19 cellular contexts compared by ENCODE assay signal in the genomic region with DNA sequence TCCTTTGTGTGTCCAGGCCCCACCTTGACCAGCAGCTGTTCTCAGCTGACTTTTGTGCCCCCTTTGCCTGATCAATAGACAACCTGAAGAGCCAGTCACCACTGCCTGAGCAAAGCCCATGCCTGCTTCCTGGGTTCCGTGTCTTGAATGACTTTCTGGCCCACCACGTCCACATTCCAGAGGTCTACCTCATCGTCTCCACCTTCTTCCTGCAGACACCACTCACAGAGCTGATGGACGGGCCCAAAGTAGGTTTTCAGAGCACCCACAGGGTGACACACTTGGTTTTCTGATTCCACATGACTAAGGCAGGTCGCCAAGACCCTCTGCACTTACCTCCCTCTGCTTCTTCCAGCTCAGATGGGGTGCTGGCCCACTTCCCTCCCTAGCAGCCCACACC.
"Had no signal": no experiment of that assay in that cellular context is flagged by ENCODE, and none has a peak within 500 bp of the region (broad histone marks: within the 10 kb centered on the region; RNA-seq: fewer than 3 reads in every experiment).

No MANE protein-coding gene starts in this region.

- ATAC-seq: activated CD4-positive, alpha-beta T cell treated with anti-CD3 and anti-CD28 coated beads for 36 hours; activated CD8-positive, alpha-beta T cell treated with anti-CD3 and anti-CD28 coated beads, Interleukin-2, amount 10 ng/mL, durations not matched to agents 7 days and 5 days; effector memory CD8-positive, alpha-beta T cell; left colon; psoas muscle; right lobe of liver; stimulated activated effector memory CD8-positive, alpha-beta T cell treated with anti-CD3 and anti-CD28 coated beads, Interleukin-12 subunit alpha, Interleukin-12 subunit beta, amount 100 ng/mL, for 72 hours had no signal

- H3K4me3 Mint-ChIP-seq: activated CD4-positive, alpha-beta T cell treated with anti-CD3 and anti-CD28 coated beads for 36 hours; activated CD8-positive, alpha-beta T cell treated with anti-CD3 and anti-CD28 coated beads, Interleukin-2, amount 10 ng/mL, durations not matched to agents 7 days and 5 days; activated T-helper 1 cell treated with anti-CD3 and anti-CD28 coated beads, Interleukin-12 subunit alpha, Interleukin-12 subunit beta, Interleukin-2, Interleukin-4 antibody, amounts not matched to agents 30 ng/mL and 10 ng/mL and 1 ng/mL, durations not matched to agents 14 hours and 24 hours and 36 hours; dendritic cell treated with granulocyte-macrophage colony-stimulating factor and Interleukin-4, amounts not matched to agents 40 ng/mL and 50 ng/mL, for 4 days; effector memory CD8-positive, alpha-beta T cell; nephron; stimulated activated effector memory CD8-positive, alpha-beta T cell treated with anti-CD3 and anti-CD28 coated beads, Interleukin-12 subunit alpha, Interleukin-12 subunit beta, amount 100 ng/mL, for 72 hours had no signal

- H3K36me3 Mint-ChIP-seq: stimulated activated effector memory CD8-positive, alpha-beta T cell treated with anti-CD3 and anti-CD28 coated beads, Interleukin-12 subunit alpha, Interleukin-12 subunit beta, amount 100 ng/mL, for 72 hours had no signal

- H3K27ac Mint-ChIP-seq: activated CD4-positive, alpha-beta T cell treated with anti-CD3 and anti-CD28 coated beads for 36 hours; activated CD8-positive, alpha-beta T cell treated with anti-CD3 and anti-CD28 coated beads, Interleukin-2, amount 10 ng/mL, durations not matched to agents 7 days and 5 days; activated T-helper 1 cell treated with anti-CD3 and anti-CD28 coated beads, Interleukin-12 subunit alpha, Interleukin-12 subunit beta, Interleukin-2, Interleukin-4 antibody, amounts not matched to agents 30 ng/mL and 10 ng/mL and 1 ng/mL, durations not matched to agents 14 hours and 24 hours and 36 hours; dendritic cell treated with granulocyte-macrophage colony-stimulating factor and Interleukin-4, amounts not matched to agents 40 ng/mL and 50 ng/mL, for 4 days; effector memory CD8-positive, alpha-beta T cell; nephron; stimulated activated effector memory CD8-positive, alpha-beta T cell treated with anti-CD3 and anti-CD28 coated beads, Interleukin-12 subunit alpha, Interleukin-12 subunit beta, amount 100 ng/mL, for 72 hours had no signal

- H3K9me3 Mint-ChIP-seq: activated T-helper 1 cell treated with anti-CD3 and anti-CD28 coated beads, Interleukin-12 subunit alpha, Interleukin-12 subunit beta, Interleukin-2, Interleukin-4 antibody, amounts not matched to agents 30 ng/mL and 10 ng/mL and 1 ng/mL, durations not matched to agents 14 hours and 24 hours and 36 hours; dendritic cell treated with granulocyte-macrophage colony-stimulating factor and Interleukin-4, amounts not matched to agents 40 ng/mL and 50 ng/mL, for 4 days; effector memory CD8-positive, alpha-beta T cell; nephron; stimulated activated effector memory CD8-positive, alpha-beta T cell treated with anti-CD3 and anti-CD28 coated beads, Interleukin-12 subunit alpha, Interleukin-12 subunit beta, amount 100 ng/mL, for 72 hours had no signal

- H3K36me3 ChIP-seq: adrenal gland, right lobe of liver, tibial nerve, WERI-Rb-1 had no signal

- H3K4me1 Mint-ChIP-seq: stimulated activated effector memory CD8-positive, alpha-beta T cell treated with anti-CD3 and anti-CD28 coated beads, Interleukin-12 subunit alpha, Interleukin-12 subunit beta, amount 100 ng/mL, for 72 hours had no signal

- H3K9me3 ChIP-seq: adrenal gland, psoas muscle, right lobe of liver, tibial nerve had no signal

- DNase-seq: activated CD4-positive, alpha-beta T cell treated with anti-CD3 and anti-CD28 coated beads for 36 hours; activated CD8-positive, alpha-beta memory T cell treated with anti-CD3 and anti-CD28 coated beads, Interleukin-2, amount 50 U/mL, for 48 hours; activated CD8-positive, alpha-beta T cell treated with anti-CD3 and anti-CD28 coated beads, Interleukin-2, amount 10 ng/mL, durations not matched to agents 7 days and 5 days; activated naive CD4-positive, alpha-beta T cell treated with Interleukin-2 at 50 U/mL for 16 hours; adrenal gland; cerebellar nuclear complex; effector memory CD8-positive, alpha-beta T cell; erythroblast; left colon; mesenchymal stem cell; occipital lobe; psoas muscle; right lobe of liver; WERI-Rb-1 had no signal

- H3K27ac ChIP-seq: adrenal gland, psoas muscle, right lobe of liver, tibial nerve, WERI-Rb-1 had no signal

- H3K4me1 ChIP-seq: adrenal gland, psoas muscle, right lobe of liver had no signal

- H3K4me3 ChIP-seq: adrenal gland, psoas muscle, right lobe of liver, tibial nerve had no signal

- H3K27me3 ChIP-seq: adrenal gland, right lobe of liver, tibial nerve had no signal

- H3K27me3 Mint-ChIP-seq: dendritic cell treated with granulocyte-macrophage colony-stimulating factor and Interleukin-4, amounts not matched to agents 40 ng/mL and 50 ng/mL, for 4 days had no signal
